In the genomic region with DNA sequence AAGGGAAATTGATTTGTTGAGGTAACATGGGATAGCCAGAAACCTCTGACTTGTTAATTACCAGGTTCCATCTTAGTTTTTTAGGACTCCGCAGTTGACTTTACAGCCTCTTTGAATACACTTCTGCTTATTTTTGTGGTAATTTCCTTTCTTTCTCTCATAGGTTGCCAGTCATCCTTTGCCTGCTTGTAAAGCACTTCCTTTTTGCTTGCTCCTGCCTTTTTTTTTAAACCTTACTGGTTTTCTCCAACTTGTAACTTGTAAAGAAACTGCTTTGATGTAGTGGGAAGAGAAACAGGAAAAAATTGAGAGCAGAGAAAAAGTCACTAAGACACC, we compare ENCODE assay signal across 1 cellular context.
TF ChIP-seq lines count a peak whose summit lies in the region.

No MANE protein-coding gene starts in this region.

TF ChIP-seq in IMR-90, 13 proteins besides CTCF, POLR2A, EP300 and RAD21 (continued from another document):
- TF ChIP-seq NFE2L2 (IDR thresholded peaks at IDR 0.05; ENCODE audit: low read depth, low read length) (no peak), ELK1 (IDR thresholded peaks at IDR 0.05; ENCODE audit: borderline replicate concordance, low read depth, low read length) (no peak), MAFK (IDR thresholded peaks at IDR 0.05; ENCODE audit: low read depth, low read length) (no peak), MXI1 (IDR thresholded peaks at IDR 0.05; ENCODE audit: borderline replicate concordance, low read depth, low read length) (no peak), RCOR1 (IDR thresholded peaks at IDR 0.05; ENCODE audit: insufficient replicate concordance, low read length) (no peak), BHLHE40 (IDR thresholded peaks at IDR 0.05; ENCODE audit: low read depth, low read length) (no peak), SMC3 (IDR thresholded peaks at IDR 0.05; ENCODE audit: low read depth, low read length) (no peak), FOS (IDR thresholded peaks at IDR 0.05; ENCODE audit: low read depth, low read length) (no peak), RFX5 (IDR thresholded peaks at IDR 0.05; ENCODE audit: low read depth, low read length) (no peak), MAZ (IDR thresholded peaks at IDR 0.05; ENCODE audit: borderline replicate concordance, low read depth, low read length) (no peak), CEBPB (IDR thresholded peaks at IDR 0.05; ENCODE audit: low read depth, low read length) (no peak)
- TF ChIP-seq, protein P1, sequence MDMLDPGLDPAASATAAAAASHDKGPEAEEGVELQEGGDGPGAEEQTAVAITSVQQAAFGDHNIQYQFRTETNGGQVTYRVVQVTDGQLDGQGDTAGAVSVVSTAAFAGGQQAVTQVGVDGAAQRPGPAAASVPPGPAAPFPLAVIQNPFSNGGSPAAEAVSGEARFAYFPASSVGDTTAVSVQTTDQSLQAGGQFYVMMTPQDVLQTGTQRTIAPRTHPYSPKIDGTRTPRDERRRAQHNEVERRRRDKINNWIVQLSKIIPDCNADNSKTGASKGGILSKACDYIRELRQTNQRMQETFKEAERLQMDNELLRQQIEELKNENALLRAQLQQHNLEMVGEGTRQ (IDR thresholded peaks at IDR 0.05; ENCODE audit: low read depth, low read length), result no peak
